In genomic region chr15:25456196-25456595, GRCh38 we compare ENCODE assay signal across 28 cellular contexts.
"Had no signal": no experiment of that assay in that cellular context is flagged by ENCODE, and none has a peak within 500 bp of the region (broad histone marks: within the 10 kb centered on the region; RNA-seq: fewer than 3 reads in every experiment).

No MANE protein-coding gene starts in this region.

- H3K36me3 ChIP-seq: ascending aorta, MG63 had no signal

- ATAC-seq: activated CD4-positive, alpha-beta T cell treated with anti-CD3 and anti-CD28 coated beads for 36 hours; activated CD4-positive, CD25-positive, alpha-beta regulatory T cell treated with anti-CD3 and anti-CD28 coated beads, Interleukin-2, amount 50 U/mL, for 24 hours; activated CD8-positive, alpha-beta T cell treated with anti-CD3 and anti-CD28 coated beads, Interleukin-2, amount 10 ng/mL, durations not matched to agents 7 days and 5 days; activated T-cell treated with anti-CD3 and anti-CD28 coated beads, Interleukin-2, amount 50 U/mL, for 4 hours; WTC11 had no signal

- H3K27ac ChIP-seq: ascending aorta, coronary artery had no signal

- H3K4me3 ChIP-seq: ascending aorta, coronary artery, MG63 had no signal

- DNase-seq: activated CD4-positive, alpha-beta T cell treated with anti-CD3 and anti-CD28 coated beads for 36 hours; activated CD4-positive, alpha-beta T cell treated with anti-CD3 and anti-CD28 coated beads, Interleukin-2, amount 10 ng/mL, durations not matched to agents 7 days and 5 days; activated CD4-positive, alpha-beta T cell treated with anti-CD3 and anti-CD28 coated beads, Interleukin-2, amount 50 U/mL, for 48 hours; activated CD8-positive, alpha-beta T cell treated with anti-CD3 and anti-CD28 coated beads, Interleukin-2, amount 10 ng/mL, durations not matched to agents 7 days and 5 days; activated effector memory CD4-positive, alpha-beta T cell treated with Interleukin-2 at 50 U/mL for 16 hours; activated naive CD4-positive, alpha-beta T cell; activated naive CD4-positive, alpha-beta T cell treated with anti-CD3 and anti-CD28 coated beads, Interleukin-2, amount 50 U/mL, for 16 hours; activated naive CD8-positive, alpha-beta T cell treated with anti-CD3 and anti-CD28 coated beads for 36 hours; activated T-cell treated with anti-CD3 and anti-CD28 coated beads, Interleukin-2, amount 50 U/mL, for 4 hours; amygdala; MG63; MV-4-11; NCI-H1092 treated with DMSO at 0.1 percent for 48 hours; NCI-H1417; NCI-H146; NCI-H187; NCI-H2029 treated with DMSO at 0.1 percent for 48 hours; NCI-H2171 treated with DMSO at 0.1 percent for 48 hours; NCI-H2227 treated with DMSO at 0.1 percent for 48 hours; NCI-H446; NCI-H510A treated with DMSO at 0.1 percent for 48 hours; NCI-H69; NCI-H82; Right ventricle myocardium superior had no signal

- H3K27me3 ChIP-seq: ascending aorta, MG63 had no signal

- H3K4me1 ChIP-seq: ascending aorta had no signal
